1 cellular context compared by ENCODE assay signal in genomic region chr14:35826218-35826951, GRCh38.
A peak's percentile ranks its signal among the peaks of the same experiment; 100 is the strongest.
TF ChIP-seq lines count a peak whose summit lies in the region.

BRMS1L (plus strand) TSS chr14:35826338; CDS start chr14:35826517, 179 bp downstream.

TF ChIP-seq in K562, 482 proteins besides CTCF, POLR2A, EP300 and RAD21 (continued from another document and continues in another):
- TF ChIP-seq TFE3 (CRISPR knock-in tag; IDR thresholded peaks at IDR 0.05) (no peak), SIN3A (IDR thresholded peaks at IDR 0.05; ENCODE audit: borderline replicate concordance in 2 of 2, control insufficient read depth in 1 of 2, low read depth in 2 of 2, low read length in 2 of 2) (0 out of 4 replicates have a peak, but pooled peaks of 1 of the 2 experiments have one; percentile 13), E2F8 (IDR thresholded peaks at IDR 0.05; ENCODE audit: low read depth, partially characterized antibody) (peak; percentile 3), HSF4 (CRISPR knock-in tag; IDR thresholded peaks at IDR 0.05; ENCODE audit: borderline replicate concordance) (no peak), GATAD2B (IDR thresholded peaks at IDR 0.05; ENCODE audit: borderline replicate concordance) (no peak), CBX3 (IDR thresholded peaks at IDR 0.05; ENCODE audit: borderline replicate concordance in 1 of 2, low read length in 2 of 2) (no peak), ARNT (IDR thresholded peaks at IDR 0.05) (no peak), BCOR (IDR thresholded peaks at IDR 0.05) (no peak), KLF16 (IDR thresholded peaks at IDR 0.05) (no peak), SRSF3 (IDR thresholded peaks at IDR 0.05; ENCODE audit: insufficient read depth, low read length) (no peak), ID3 (CRISPR knock-in tag; IDR thresholded peaks at IDR 0.05) (no peak), ID3 (tag; IDR thresholded peaks at IDR 0.05) (no peak), ZBTB2 (IDR thresholded peaks at IDR 0.05) (no peak), ZNF274 (IDR thresholded peaks at IDR 0.05; ENCODE audit: borderline replicate concordance, low read depth, low read length) (no peak), AFF1 (IDR thresholded peaks at IDR 0.05; ENCODE audit: low read depth in 1 of 2, partially characterized antibody in 2 of 2) (no peak), PRMT5 (CRISPR knock-in tag; IDR thresholded peaks at IDR 0.05) (no peak), HNRNPH1 (optimal IDR thresholded peaks at IDR 0.05; ENCODE audit: low read depth, low read length) (no peak), PHB (CRISPR knock-in tag; IDR thresholded peaks at IDR 0.05) (0 out of 2 replicates have a peak, but pooled peaks have one; percentile 37), POLR2G (IDR thresholded peaks at IDR 0.05; ENCODE audit: low read depth, low read length) (peak; percentile 91), PML (IDR thresholded peaks at IDR 0.05; ENCODE audit: low read length) (peak; percentile 57; the same call in 1 of the 2 replicates), LEF1 (IDR thresholded peaks at IDR 0.05) (no peak), CLOCK (CRISPR knock-in tag; IDR thresholded peaks at IDR 0.05; ENCODE audit: borderline replicate concordance) (no peak), SETDB1 (IDR thresholded peaks at IDR 0.05; ENCODE audit: low read length) (no peak), ATF7 (IDR thresholded peaks at IDR 0.05) (0 out of 2 replicates have a peak, but pooled peaks have one; percentile 35), ZNF431 (CRISPR knock-in tag; IDR thresholded peaks at IDR 0.05) (no peak), ZNF76 (CRISPR knock-in tag; IDR thresholded peaks at IDR 0.05; ENCODE audit: borderline replicate concordance) (no peak), KLF13 (tag; IDR thresholded peaks at IDR 0.05; ENCODE audit: borderline replicate concordance, low read depth) (no peak), ZMIZ1 (IDR thresholded peaks at IDR 0.05; ENCODE audit: low read depth in 2 of 2, low read length in 2 of 2) (no peak), PCBP1 (IDR thresholded peaks at IDR 0.05; ENCODE audit: low read depth, low read length, poor library complexity, severe bottlenecking) (no peak)
